ENCODE assay signal across 1 cellular context in the genomic region with DNA sequence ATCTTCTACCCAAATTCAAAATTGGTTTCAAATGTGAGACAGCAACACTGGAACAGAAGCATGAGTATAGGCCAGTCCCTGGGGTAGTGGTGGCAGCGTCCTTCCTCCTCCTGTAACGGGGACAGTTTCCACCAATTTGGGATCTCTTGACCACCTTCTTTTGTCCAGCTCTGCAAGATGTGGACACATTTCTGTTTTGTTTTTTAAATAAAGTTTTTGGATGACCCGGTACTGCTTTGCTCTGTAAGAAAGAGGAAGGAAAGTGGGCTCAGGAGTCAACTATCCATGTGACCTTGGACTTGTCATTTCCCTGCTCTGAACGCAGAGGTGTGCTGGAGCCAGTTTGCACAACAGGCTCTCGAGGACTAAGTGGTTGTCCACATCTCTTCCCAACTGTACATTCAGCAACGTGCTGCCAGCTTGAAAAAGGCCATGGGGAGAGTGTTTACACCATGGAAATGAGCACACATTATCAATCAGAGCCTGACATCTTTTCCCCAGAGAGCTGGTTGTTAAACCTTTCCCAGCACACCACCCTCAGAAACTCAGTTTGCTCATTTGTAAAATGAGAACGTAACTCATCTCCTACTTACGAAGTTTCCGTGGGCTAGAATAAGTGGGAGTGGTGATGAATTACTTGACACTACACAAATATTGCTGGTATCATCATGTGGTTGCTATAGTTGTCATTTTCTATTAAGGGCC.
TF ChIP-seq lines count a peak whose summit lies in the region.

No MANE protein-coding gene starts in this region.

TF ChIP-seq in K562, 482 proteins besides CTCF, POLR2A, EP300 and RAD21 (continued from another document):
- TF ChIP-seq, protein P1, sequence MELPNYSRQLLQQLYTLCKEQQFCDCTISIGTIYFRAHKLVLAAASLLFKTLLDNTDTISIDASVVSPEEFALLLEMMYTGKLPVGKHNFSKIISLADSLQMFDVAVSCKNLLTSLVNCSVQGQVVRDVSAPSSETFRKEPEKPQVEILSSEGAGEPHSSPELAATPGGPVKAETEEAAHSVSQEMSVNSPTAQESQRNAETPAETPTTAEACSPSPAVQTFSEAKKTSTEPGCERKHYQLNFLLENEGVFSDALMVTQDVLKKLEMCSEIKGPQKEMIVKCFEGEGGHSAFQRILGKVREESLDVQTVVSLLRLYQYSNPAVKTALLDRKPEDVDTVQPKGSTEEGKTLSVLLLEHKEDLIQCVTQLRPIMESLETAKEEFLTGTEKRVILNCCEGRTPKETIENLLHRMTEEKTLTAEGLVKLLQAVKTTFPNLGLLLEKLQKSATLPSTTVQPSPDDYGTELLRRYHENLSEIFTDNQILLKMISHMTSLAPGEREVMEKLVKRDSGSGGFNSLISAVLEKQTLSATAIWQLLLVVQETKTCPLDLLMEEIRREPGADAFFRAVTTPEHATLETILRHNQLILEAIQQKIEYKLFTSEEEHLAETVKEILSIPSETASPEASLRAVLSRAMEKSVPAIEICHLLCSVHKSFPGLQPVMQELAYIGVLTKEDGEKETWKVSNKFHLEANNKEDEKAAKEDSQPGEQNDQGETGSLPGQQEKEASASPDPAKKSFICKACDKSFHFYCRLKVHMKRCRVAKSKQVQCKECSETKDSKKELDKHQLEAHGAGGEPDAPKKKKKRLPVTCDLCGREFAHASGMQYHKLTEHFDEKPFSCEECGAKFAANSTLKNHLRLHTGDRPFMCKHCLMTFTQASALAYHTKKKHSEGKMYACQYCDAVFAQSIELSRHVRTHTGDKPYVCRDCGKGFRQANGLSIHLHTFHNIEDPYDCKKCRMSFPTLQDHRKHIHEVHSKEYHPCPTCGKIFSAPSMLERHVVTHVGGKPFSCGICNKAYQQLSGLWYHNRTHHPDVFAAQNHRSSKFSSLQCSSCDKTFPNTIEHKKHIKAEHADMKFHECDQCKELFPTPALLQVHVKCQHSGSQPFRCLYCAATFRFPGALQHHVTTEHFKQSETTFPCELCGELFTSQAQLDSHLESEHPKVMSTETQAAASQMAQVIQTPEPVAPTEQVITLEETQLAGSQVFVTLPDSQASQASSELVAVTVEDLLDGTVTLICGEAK (IDR thresholded peaks at IDR 0.05): peak; percentile 85
- TF ChIP-seq, protein P1 (CRISPR knock-in tag; IDR thresholded peaks at IDR 0.05): peak; percentile 74
- TF ChIP-seq ZNF778 (CRISPR knock-in tag; IDR thresholded peaks at IDR 0.05) (no peak), NBN (IDR thresholded peaks at IDR 0.05; ENCODE audit: low read depth) (no peak), PHB (CRISPR knock-in tag; IDR thresholded peaks at IDR 0.05) (no peak), L3MBTL2 (IDR thresholded peaks at IDR 0.05) (no peak), ZNF253 (CRISPR knock-in tag; conservative IDR thresholded peaks at IDR 0.05) (no peak), ZNF165 (CRISPR knock-in tag; IDR thresholded peaks at IDR 0.05; ENCODE audit: borderline replicate concordance) (no peak), TBL1XR1 (IDR thresholded peaks at IDR 0.05; ENCODE audit: low read length in 2 of 2) (no peak), ZNF589 (CRISPR knock-in tag; IDR thresholded peaks at IDR 0.05; ENCODE audit: low read depth) (no peak), SAFB (IDR thresholded peaks at IDR 0.05; ENCODE audit: borderline replicate concordance, low read depth, low read length) (no peak), RNF2 (IDR thresholded peaks at IDR 0.05) (no peak), CBFB (CRISPR knock-in tag; IDR thresholded peaks at IDR 0.05) (no peak), TSHZ1 (CRISPR knock-in tag; IDR thresholded peaks at IDR 0.05) (no peak), MTA2 (IDR thresholded peaks at IDR 0.05; ENCODE audit: low read depth) (no peak), POLR2B (IDR thresholded peaks at IDR 0.05; ENCODE audit: low read depth, partially characterized antibody) (no peak), ESRRA (IDR thresholded peaks at IDR 0.05; ENCODE audit: borderline replicate concordance, low read depth) (0 out of 2 replicates have a peak, but pooled peaks have one; percentile 13), NR2C2 (CRISPR knock-in tag; IDR thresholded peaks at IDR 0.05) (no peak), NR2C2 (tag; IDR thresholded peaks at IDR 0.05) (peak; percentile 45; the same call in 1 of the 2 replicates), TCF3 (CRISPR knock-in tag; IDR thresholded peaks at IDR 0.05) (no peak), STAT5A (IDR thresholded peaks at IDR 0.05; ENCODE audit: borderline replicate concordance, low read length) (no peak), VEZF1 (CRISPR knock-in tag; IDR thresholded peaks at IDR 0.05) (no peak), HNRNPLL (IDR thresholded peaks at IDR 0.05; ENCODE audit: low read depth, low read length, poor library complexity, severe bottlenecking) (peak; percentile 18), TAF15 (IDR thresholded peaks at IDR 0.05; ENCODE audit: low read depth, low read length) (no peak)
- TF ChIP-seq, protein P2, sequence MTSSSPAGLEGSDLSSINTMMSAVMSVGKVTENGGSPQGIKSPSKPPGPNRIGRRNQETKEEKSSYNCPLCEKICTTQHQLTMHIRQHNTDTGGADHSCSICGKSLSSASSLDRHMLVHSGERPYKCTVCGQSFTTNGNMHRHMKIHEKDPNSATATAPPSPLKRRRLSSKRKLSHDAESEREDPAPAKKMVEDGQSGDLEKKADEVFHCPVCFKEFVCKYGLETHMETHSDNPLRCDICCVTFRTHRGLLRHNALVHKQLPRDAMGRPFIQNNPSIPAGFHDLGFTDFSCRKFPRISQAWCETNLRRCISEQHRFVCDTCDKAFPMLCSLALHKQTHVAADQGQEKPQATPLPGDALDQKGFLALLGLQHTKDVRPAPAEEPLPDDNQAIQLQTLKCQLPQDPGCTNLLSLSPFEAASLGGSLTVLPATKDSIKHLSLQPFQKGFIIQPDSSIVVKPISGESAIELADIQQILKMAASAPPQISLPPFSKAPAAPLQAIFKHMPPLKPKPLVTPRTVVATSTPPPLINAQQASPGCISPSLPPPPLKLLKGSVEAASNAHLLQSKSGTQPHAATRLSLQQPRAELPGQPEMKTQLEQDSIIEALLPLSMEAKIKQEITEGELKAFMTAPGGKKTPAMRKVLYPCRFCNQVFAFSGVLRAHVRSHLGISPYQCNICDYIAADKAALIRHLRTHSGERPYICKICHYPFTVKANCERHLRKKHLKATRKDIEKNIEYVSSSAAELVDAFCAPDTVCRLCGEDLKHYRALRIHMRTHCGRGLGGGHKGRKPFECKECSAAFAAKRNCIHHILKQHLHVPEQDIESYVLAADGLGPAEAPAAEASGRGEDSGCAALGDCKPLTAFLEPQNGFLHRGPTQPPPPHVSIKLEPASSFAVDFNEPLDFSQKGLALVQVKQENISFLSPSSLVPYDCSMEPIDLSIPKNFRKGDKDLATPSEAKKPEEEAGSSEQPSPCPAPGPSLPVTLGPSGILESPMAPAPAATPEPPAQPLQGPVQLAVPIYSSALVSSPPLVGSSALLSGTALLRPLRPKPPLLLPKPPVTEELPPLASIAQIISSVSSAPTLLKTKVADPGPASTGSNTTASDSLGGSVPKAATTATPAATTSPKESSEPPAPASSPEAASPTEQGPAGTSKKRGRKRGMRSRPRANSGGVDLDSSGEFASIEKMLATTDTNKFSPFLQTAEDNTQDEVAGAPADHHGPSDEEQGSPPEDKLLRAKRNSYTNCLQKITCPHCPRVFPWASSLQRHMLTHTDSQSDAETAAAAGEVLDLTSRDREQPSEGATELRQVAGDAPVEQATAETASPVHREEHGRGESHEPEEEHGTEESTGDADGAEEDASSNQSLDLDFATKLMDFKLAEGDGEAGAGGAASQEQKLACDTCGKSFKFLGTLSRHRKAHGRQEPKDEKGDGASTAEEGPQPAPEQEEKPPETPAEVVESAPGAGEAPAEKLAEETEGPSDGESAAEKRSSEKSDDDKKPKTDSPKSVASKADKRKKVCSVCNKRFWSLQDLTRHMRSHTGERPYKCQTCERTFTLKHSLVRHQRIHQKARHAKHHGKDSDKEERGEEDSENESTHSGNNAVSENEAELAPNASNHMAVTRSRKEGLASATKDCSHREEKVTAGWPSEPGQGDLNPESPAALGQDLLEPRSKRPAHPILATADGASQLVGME (CRISPR knock-in tag; IDR thresholded peaks at IDR 0.05): no peak
- TF ChIP-seq, protein P3, sequence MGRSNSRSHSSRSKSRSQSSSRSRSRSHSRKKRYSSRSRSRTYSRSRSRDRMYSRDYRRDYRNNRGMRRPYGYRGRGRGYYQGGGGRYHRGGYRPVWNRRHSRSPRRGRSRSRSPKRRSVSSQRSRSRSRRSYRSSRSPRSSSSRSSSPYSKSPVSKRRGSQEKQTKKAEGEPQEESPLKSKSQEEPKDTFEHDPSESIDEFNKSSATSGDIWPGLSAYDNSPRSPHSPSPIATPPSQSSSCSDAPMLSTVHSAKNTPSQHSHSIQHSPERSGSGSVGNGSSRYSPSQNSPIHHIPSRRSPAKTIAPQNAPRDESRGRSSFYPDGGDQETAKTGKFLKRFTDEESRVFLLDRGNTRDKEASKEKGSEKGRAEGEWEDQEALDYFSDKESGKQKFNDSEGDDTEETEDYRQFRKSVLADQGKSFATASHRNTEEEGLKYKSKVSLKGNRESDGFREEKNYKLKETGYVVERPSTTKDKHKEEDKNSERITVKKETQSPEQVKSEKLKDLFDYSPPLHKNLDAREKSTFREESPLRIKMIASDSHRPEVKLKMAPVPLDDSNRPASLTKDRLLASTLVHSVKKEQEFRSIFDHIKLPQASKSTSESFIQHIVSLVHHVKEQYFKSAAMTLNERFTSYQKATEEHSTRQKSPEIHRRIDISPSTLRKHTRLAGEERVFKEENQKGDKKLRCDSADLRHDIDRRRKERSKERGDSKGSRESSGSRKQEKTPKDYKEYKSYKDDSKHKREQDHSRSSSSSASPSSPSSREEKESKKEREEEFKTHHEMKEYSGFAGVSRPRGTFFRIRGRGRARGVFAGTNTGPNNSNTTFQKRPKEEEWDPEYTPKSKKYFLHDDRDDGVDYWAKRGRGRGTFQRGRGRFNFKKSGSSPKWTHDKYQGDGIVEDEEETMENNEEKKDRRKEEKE (IDR thresholded peaks at IDR 0.05; ENCODE audit: borderline replicate concordance in 1 of 2, control insufficient read depth in 1 of 2, low read depth in 2 of 2, low read length in 1 of 2): no peak
